9 cellular contexts compared by ENCODE assay signal in the genomic region with DNA sequence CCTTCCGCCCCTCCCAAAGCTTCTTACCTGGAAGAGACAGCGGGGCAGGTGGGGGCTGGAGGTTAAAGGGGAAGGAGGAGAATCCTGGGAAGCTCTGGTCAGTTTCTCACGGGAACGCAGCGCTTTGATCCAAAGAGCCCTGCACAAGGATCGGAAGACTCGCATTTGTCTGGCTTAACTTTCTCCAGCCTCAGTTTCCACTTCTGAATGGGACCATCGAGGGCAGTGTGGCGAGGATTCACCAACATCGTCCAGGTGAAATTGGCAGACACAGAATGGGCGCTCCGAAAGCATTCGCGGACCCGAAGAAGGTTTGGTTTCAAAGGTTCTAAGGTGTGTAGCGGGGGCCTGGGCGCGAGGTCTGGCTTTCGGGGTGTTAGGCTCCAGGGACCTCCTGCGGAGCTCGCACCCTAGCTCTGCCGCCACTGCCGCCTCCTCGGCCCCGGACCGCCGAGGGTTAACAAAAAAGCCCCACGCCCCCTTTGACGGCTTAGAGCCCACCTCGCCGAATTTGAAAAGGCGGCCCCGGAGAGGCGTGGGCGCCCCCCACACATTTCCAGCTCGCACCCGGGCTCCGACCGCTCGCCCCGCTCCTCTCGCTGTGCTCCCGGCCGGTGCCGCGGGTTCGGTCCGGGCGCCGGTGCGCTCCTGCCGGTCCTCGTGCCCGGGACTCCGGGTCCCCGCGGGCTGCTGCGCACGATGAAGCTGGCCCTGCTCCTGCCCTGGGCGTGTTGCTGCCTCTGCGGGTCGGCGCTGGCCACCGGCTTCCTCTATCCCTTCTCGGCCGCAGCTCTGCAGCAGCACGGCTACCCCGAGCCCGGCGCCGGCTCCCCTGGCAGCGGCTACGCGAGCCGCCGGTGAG. TPM values are rescaled to one million over a fixed set of nuclear protein-coding genes. Genes with fewer than 3 reads are reported as not detected.
A peak's percentile ranks its signal among the peaks of the same experiment; 100 is the strongest.
DNase-seq lines count a peak whose midpoint lies in the region; ATAC-seq and TF ChIP-seq lines count a peak whose summit lies in the region.
"Had no signal": no experiment of that assay in that cellular context is flagged by ENCODE, and none has a peak within 500 bp of the region (broad histone marks: within the 10 kb centered on the region; RNA-seq: fewer than 3 reads in every experiment).

A gene (plus strand): TSS at position 542 of the 862 bp plus-strand sequence. CDS start 158 bp downstream, at position 700.

- H3K4me1 ChIP-seq in lung (ENCODE audit: control insufficient read depth in 2 of 2, insufficient read depth in 2 of 2, low read length in 2 of 2): peaks cover 0 to 4% of the 10 kb centered on the region in 2 donors

- H3K36me3 ChIP-seq in lung (ENCODE audit: control insufficient read depth in 2 of 2, insufficient read depth in 2 of 2, low read length in 2 of 2): no peaks in the 10 kb centered on the region
- H3K36me3 ChIP-seq: neutrophil had no signal

- H3K27me3 ChIP-seq in dorsolateral prefrontal cortex (peaks cover 0 to 45% (median 0%) of the 10 kb centered on the region in 45 donors), lung (ENCODE audit: control insufficient read depth, insufficient read depth) (peaks cover 4% of the 10 kb centered on the region)

- H3K9me3 ChIP-seq in lung (ENCODE audit: control insufficient read depth in 2 of 2, insufficient read depth in 1 of 2, low read length in 1 of 2): peaks cover 0 to 5% of the 10 kb centered on the region in 2 donors
- H3K9me3 ChIP-seq: neutrophil had no signal

- 10 to 15% methylated on average over 55 to 76 of the region's 76 CpGs for WGBS in lung, 2 donors

- intact Hi-C loops in dorsolateral prefrontal cortex (cut with DNase I): no loop called here

- ATAC-seq in lung (ENCODE audit: insufficient read depth, low FRiP score) (peak; percentile 41), GM21528 (IDR thresholded peaks at IDR 0.05; ENCODE audit: low FRiP score, unreplicated experiment) (no peak)

- DNase-seq in ELF-1 (ENCODE audit: low read depth, low spot score) (peak; percentile 73), NCI-H69 (lab: John Stamatoyannopoulos, UW) (peak; percentile 40), dorsolateral prefrontal cortex (peak in 3 of 10 donors; percentile 51 to 59 (median 56)), lung (ENCODE audit: low spot score) (no peak), HT-29 (ENCODE audit: low spot score) (no peak), KG1 (lab: John Stamatoyannopoulos, UW) (no peak)

- H3K4me3 ChIP-seq in dorsolateral prefrontal cortex (peak within 1 kb of the TSS; percentile 49 to 86 (median 70)), lung (no peak within 1 kb of the TSS)

- no peak for TF ChIP-seq CTCF in dorsolateral prefrontal cortex (IDR thresholded peaks at IDR 0.05 in 54 of 56, conservative IDR thresholded peaks at IDR 0.05 in 2 of 56; ENCODE audit: low read depth in 1 of 56, partially characterized antibody in 56 of 56)
- TF ChIP-seq CTCF in lung (IDR thresholded peaks at IDR 0.05; ENCODE audit: control extremely low read depth, extremely low read depth): no peak

- peak within 1 kb of the TSS in 54 of 59 donors; percentile 19 to 92 (median 79) for H3K27ac ChIP-seq in dorsolateral prefrontal cortex
- H3K27ac ChIP-seq in lung (ENCODE audit: low read depth in 1 of 2, low read length in 1 of 2): no peak within 1 kb of the TSS
- H3K27ac ChIP-seq in temporal lobe (ENCODE audit: low read depth, low read length): no peak within 1 kb of the TSS
- H3K27ac ChIP-seq: neutrophil had no signal

RNA-seq across cellular contexts. Expression of the gene that starts here (rescaled TPM):
- total RNA-seq in dorsolateral prefrontal cortex: 10 to 100 TPM in 119 of 120 experiments, 1 to 10 TPM in 1; 4.7 to 38.5 (median 21.9) TPM
- 1 to 10 TPM in 1 of 2 donors, under 1 TPM in 1; 0.25 to 4.7 TPM for total RNA-seq in lung
- polyA plus RNA-seq in lung: under 1 TPM; 0.05 to 0.31 TPM
- 12.0 TPM for total RNA-seq in temporal lobe
- not detected in 2 replicates for total RNA-seq in HT-29 (2014; rRNA removed; shearing (Covaris generic))

Comparison
In these comparisons a context has a peak if more than half of its experiments do, and no peak if none do; other contexts are left out.
1. DNase-seq: peak in ELF-1 (single experiment) and NCI-H69 (single experiment); none in lung (single experiment), HT-29 (single experiment) and KG1 (single experiment).
2. H3K27ac ChIP-seq: peak in dorsolateral prefrontal cortex (54 of 59); none in lung (0 of 2) and temporal lobe (single experiment).